25 cellular contexts compared by ENCODE assay signal in the genomic region with DNA sequence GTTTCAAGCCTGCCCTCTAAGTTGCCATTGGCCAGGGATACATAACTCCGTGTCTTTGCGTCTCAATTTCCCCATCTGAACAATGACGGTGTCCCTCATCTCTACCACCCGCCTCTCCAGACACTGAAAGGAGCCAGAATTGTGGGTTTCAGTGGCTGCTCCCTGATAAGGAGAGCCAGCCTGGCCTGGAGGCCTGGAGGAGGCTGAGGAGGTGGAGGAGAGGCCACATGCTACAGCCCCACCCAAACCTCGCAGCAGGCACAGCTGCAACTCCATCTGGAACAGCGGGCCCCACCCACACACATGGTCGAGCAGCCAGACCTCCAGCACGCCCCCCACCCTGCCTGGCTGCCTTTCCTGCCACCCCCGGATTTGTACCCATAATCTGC. TPM values are rescaled to one million over a fixed set of nuclear protein-coding genes. Genes with fewer than 3 reads are reported as not detected.
DNase-seq lines count a peak whose midpoint lies in the region.
"Had no signal": no experiment of that assay in that cellular context is flagged by ENCODE, and none has a peak within 500 bp of the region (broad histone marks: within the 10 kb centered on the region; RNA-seq: fewer than 3 reads in every experiment).

No MANE protein-coding gene starts in this region.

- no peaks in the 10 kb centered on the region for H3K27me3 Mint-ChIP-seq in T-helper 2 cell treated with Interferon-gamma antibody and Interleukin-4, amounts not matched to agents 5 μg/mL and 100 μg/mL, for 36 hours (ENCODE audit: low read depth)
- peaks cover 4 to 14% of the 10 kb centered on the region in 2 donors for H3K27me3 Mint-ChIP-seq in CD8-positive, alpha-beta memory T cell
- peaks cover 2% of the 10 kb centered on the region for H3K27me3 Mint-ChIP-seq in activated CD4-positive, alpha-beta memory T cell treated with anti-CD3 and anti-CD28 coated beads for 36 hours

- H3K27ac Mint-ChIP-seq in T-helper 2 cell treated with Interferon-gamma antibody and Interleukin-4, amounts not matched to agents 5 μg/mL and 100 μg/mL, for 36 hours: peak overlapping the region; percentile 85
- no peak overlapping the region for H3K27ac Mint-ChIP-seq in CD8-positive, alpha-beta memory T cell
- peak overlapping the region; percentile 76 for H3K27ac Mint-ChIP-seq in activated CD4-positive, alpha-beta memory T cell treated with anti-CD3 and anti-CD28 coated beads for 36 hours
- H3K27ac Mint-ChIP-seq: HFFc6, WTC11 had no signal

- H3K4me3 Mint-ChIP-seq in T-helper 2 cell treated with Interferon-gamma antibody and Interleukin-4, amounts not matched to agents 5 μg/mL and 100 μg/mL, for 36 hours: no peak overlapping the region
- H3K4me3 Mint-ChIP-seq in CD8-positive, alpha-beta memory T cell: no peak overlapping the region
- no peak overlapping the region for H3K4me3 Mint-ChIP-seq in activated CD4-positive, alpha-beta memory T cell treated with anti-CD3 and anti-CD28 coated beads for 36 hours
- H3K4me3 Mint-ChIP-seq: HFFc6, WTC11 had no signal

- H3K9me3 Mint-ChIP-seq in T-helper 2 cell treated with Interferon-gamma antibody and Interleukin-4, amounts not matched to agents 5 μg/mL and 100 μg/mL, for 36 hours: no peaks in the 10 kb centered on the region
- no peaks in the 10 kb centered on the region for H3K9me3 Mint-ChIP-seq in CD8-positive, alpha-beta memory T cell
- no peaks in the 10 kb centered on the region for H3K9me3 Mint-ChIP-seq in activated CD4-positive, alpha-beta memory T cell treated with anti-CD3 and anti-CD28 coated beads for 36 hours
- H3K9me3 Mint-ChIP-seq: HFFc6 had no signal

- no peaks in the 10 kb centered on the region for H3K4me1 ChIP-seq in CD8-positive, alpha-beta memory T cell (ENCODE audit: insufficient read depth, low read length)
- H3K4me1 ChIP-seq: pancreas, right lobe of liver had no signal

- H3K4me3 ChIP-seq in CD8-positive, alpha-beta memory T cell (ENCODE audit: low read length): no peak overlapping the region
- H3K4me3 ChIP-seq: A549, BLaER1, dorsolateral prefrontal cortex, pancreas, right lobe of liver, testis had no signal

- intact Hi-C loops in activated CD4-positive, alpha-beta memory T cell treated with anti-CD3 and anti-CD28 coated beads for 36 hours (cut with micrococcal nuclease): loop anchor here (2.0 kb wide), 2 partner anchors 34 to 338 kb away; a partner anchor contains a TSS
- intact Hi-C loops in posterior cingulate gyrus (cut with DNase I): no loop called here

- POLR2A ChIA-PET in CD8-positive, alpha-beta memory T cell (lab: Charles Lee): no interaction called here
- POLR2A ChIA-PET in activated CD4-positive, alpha-beta memory T cell treated with anti-CD3 and anti-CD28 coated beads for 36 hours (lab: Charles Lee): no interaction called here

- no peak for DNase-seq in T-helper 2 cell treated with Interferon-gamma antibody and Interleukin-4, amounts not matched to agents 5 μg/mL and 100 μg/mL, for 36 hours (ENCODE audit: low spot score)
- DNase-seq in T-helper 2 cell: no peak
- no peak for DNase-seq in CD8-positive, alpha-beta memory T cell
- no peak for DNase-seq in activated CD4-positive, alpha-beta memory T cell treated with anti-CD3 and anti-CD28 coated beads for 36 hours
- peak; percentile 27 for DNase-seq in inferior parietal cortex (ENCODE audit: extremely low spot score)
- DNase-seq in NK-92 (lab: John Stamatoyannopoulos, UW; ENCODE audit: unreplicated experiment): no peak
- no peak for DNase-seq in DMS153 (lab: John Stamatoyannopoulos, UW)
- no peak for DNase-seq in posterior cingulate gyrus
- DNase-seq: activated gamma-delta T cell treated with Interleukin-2 at 50 U/mL for 16 hours, aorta, foreskin melanocyte, GDM1, HFFc6, hypothalamus, NCI-H1417, NCI-H2107, NCI-H510A treated with DMSO at 0.1 percent for 48 hours, pancreas, right lobe of liver, SHP77 treated with DMSO at 0.1 percent for 48 hours, testis had no signal

- CTCF ChIA-PET in CD8-positive, alpha-beta memory T cell (lab: Charles Lee): no interaction called here
- CTCF ChIA-PET in activated CD4-positive, alpha-beta memory T cell treated with anti-CD3 and anti-CD28 coated beads for 36 hours (lab: Charles Lee): no interaction called here

- peak overlapping the region; percentile 74 for H3K27ac ChIP-seq in CD8-positive, alpha-beta memory T cell (ENCODE audit: low read depth, low read length)
- H3K27ac ChIP-seq: BLaER1, dorsolateral prefrontal cortex, pancreas, right lobe of liver, testis had no signal

- H3K36me3 Mint-ChIP-seq in T-helper 2 cell treated with Interferon-gamma antibody and Interleukin-4, amounts not matched to agents 5 μg/mL and 100 μg/mL, for 36 hours (ENCODE audit: low read depth): no peaks in the 10 kb centered on the region
- no peaks in the 10 kb centered on the region for H3K36me3 Mint-ChIP-seq in CD8-positive, alpha-beta memory T cell
- no peaks in the 10 kb centered on the region for H3K36me3 Mint-ChIP-seq in activated CD4-positive, alpha-beta memory T cell treated with anti-CD3 and anti-CD28 coated beads for 36 hours
- H3K36me3 Mint-ChIP-seq: WTC11 had no signal

- no peaks in the 10 kb centered on the region for H3K27me3 ChIP-seq in CD8-positive, alpha-beta memory T cell (ENCODE audit: insufficient read depth, low read length, poor library complexity, severe bottlenecking)
- H3K27me3 ChIP-seq: BLaER1, pancreas, right lobe of liver, testis had no signal

- H3K36me3 ChIP-seq in CD8-positive, alpha-beta memory T cell (ENCODE audit: insufficient read depth, low read length): no peaks in the 10 kb centered on the region
- H3K36me3 ChIP-seq: BLaER1, pancreas, right lobe of liver had no signal

- H3K4me1 Mint-ChIP-seq in T-helper 2 cell treated with Interferon-gamma antibody and Interleukin-4, amounts not matched to agents 5 μg/mL and 100 μg/mL, for 36 hours (ENCODE audit: low read depth): peaks cover 31% of the 10 kb centered on the region
- H3K4me1 Mint-ChIP-seq in CD8-positive, alpha-beta memory T cell: peaks cover 10 to 14% (median 11%) of the 10 kb centered on the region in 3 donors
- peaks cover 44% of the 10 kb centered on the region for H3K4me1 Mint-ChIP-seq in activated CD4-positive, alpha-beta memory T cell treated with anti-CD3 and anti-CD28 coated beads for 36 hours (ENCODE audit: low read depth)

- H3K9me3 ChIP-seq in CD8-positive, alpha-beta memory T cell (ENCODE audit: low read length): no peaks in the 10 kb centered on the region
- H3K9me3 ChIP-seq: A549, BLaER1, pancreas, right lobe of liver, testis had no signal

RNA-seq across cellular contexts. Expression of a gene that starts 34.4 kb away (rescaled TPM):
- 100 to 1,000 TPM; 356 to 388 TPM for total RNA-seq in CD8-positive, alpha-beta memory T cell
- 131 TPM for polyA plus RNA-seq in CD8-positive, alpha-beta memory T cell
- 100 to 1,000 TPM; 243 to 277 TPM for total RNA-seq in activated CD4-positive, alpha-beta memory T cell treated with anti-CD3 and anti-CD28 coated beads for 36 hours

Comparison
In these comparisons a context has a peak if more than half of its experiments do, and no peak if none do; other contexts are left out.
1. H3K27ac Mint-ChIP-seq: peak in T-helper 2 cell treated with Interferon-gamma antibody and Interleukin-4, amounts not matched to agents 5 μg/mL and 100 μg/mL, for 36 hours (single experiment) and activated CD4-positive, alpha-beta memory T cell treated with anti-CD3 and anti-CD28 coated beads for 36 hours (single experiment); none in CD8-positive, alpha-beta memory T cell (0 of 8).